8 cellular contexts compared by ENCODE assay signal in the genomic region with DNA sequence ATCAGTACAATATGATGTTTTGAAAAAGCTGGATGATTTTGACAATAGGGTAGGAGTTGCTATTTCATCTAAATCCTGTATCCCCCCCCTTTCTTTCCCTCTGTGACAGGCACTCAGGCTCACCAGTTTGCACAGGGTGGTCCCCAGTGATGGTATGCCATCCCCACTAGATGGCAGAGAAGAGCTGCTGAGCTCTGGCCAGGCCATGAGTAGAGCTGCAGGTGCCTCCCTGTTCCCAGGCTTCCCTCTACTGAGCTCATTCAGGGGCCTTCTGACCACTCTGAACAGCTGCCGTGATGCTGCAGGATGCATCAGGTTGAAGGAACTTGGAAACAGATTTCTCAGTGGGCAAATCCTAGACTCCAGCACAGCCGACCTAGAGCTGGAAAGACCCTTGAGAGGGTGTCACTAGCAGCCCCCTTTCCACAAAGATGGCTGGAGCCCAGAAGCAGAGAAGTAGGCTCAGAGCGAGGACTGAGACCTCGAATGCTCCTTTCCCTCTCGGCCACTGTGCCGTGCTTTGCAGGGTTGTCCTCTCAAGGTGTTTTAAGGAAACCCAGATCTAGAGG. TPM values are rescaled to one million over a fixed set of nuclear protein-coding genes. Genes with fewer than 3 reads are reported as not detected.
DNase-seq lines count a peak whose midpoint lies in the region; ATAC-seq and TF ChIP-seq lines count a peak whose summit lies in the region.

No MANE protein-coding gene starts in this region.

- H3K4me3 Mint-ChIP-seq in activated naive CD8-positive, alpha-beta T cell treated with anti-CD3 and anti-CD28 coated beads for 36 hours = no peak overlapping the region

- H3K27me3 Mint-ChIP-seq in activated naive CD8-positive, alpha-beta T cell treated with anti-CD3 and anti-CD28 coated beads for 36 hours = no peaks in the 10 kb centered on the region

- peaks cover 15% of the 10 kb centered on the region for H3K36me3 Mint-ChIP-seq in activated naive CD8-positive, alpha-beta T cell treated with anti-CD3 and anti-CD28 coated beads for 36 hours

- peaks cover 0 to 19% (median 13%) of the 10 kb centered on the region in 9 donors for H3K36me3 ChIP-seq in heart left ventricle

- no peaks in the 10 kb centered on the region for H3K27me3 ChIP-seq in heart left ventricle

- ATAC-seq in GM21717 (IDR thresholded peaks at IDR 0.05; ENCODE audit: unreplicated experiment) (peak; percentile 72), heart left ventricle (peak; percentile 77 to 89 (median 89)), HG02840 (IDR thresholded peaks at IDR 0.05; ENCODE audit: low FRiP score, unreplicated experiment) (no peak)

- peak; percentile 58 to 84 (median 74) for TF ChIP-seq CTCF in heart left ventricle (IDR thresholded peaks at IDR 0.05)

- no peak overlapping the region for H3K4me3 ChIP-seq in heart left ventricle

- TF ChIP-seq POLR2A in heart left ventricle (IDR thresholded peaks at IDR 0.05) = no peak

- no peaks in the 10 kb centered on the region for H3K4me1 Mint-ChIP-seq in activated naive CD8-positive, alpha-beta T cell treated with anti-CD3 and anti-CD28 coated beads for 36 hours

- no peaks in the 10 kb centered on the region for H3K9me3 Mint-ChIP-seq in activated naive CD8-positive, alpha-beta T cell treated with anti-CD3 and anti-CD28 coated beads for 36 hours

- H3K9me3 ChIP-seq in heart left ventricle = no peaks in the 10 kb centered on the region

- H3K27ac Mint-ChIP-seq in activated naive CD8-positive, alpha-beta T cell treated with anti-CD3 and anti-CD28 coated beads for 36 hours = no peak overlapping the region

- WGBS in heart left ventricle, 4 donors = 47 to 70% (median 58%) methylated on average over 6 of the region's 6 CpGs

- peaks cover 0 to 19% (median 4%) of the 10 kb centered on the region in 12 donors for H3K4me1 ChIP-seq in heart left ventricle

- intact Hi-C loops in heart left ventricle (cut with DNase I) = loop anchor here in 6 of 10 donors (5.0 to 10.0 kb wide), 5 partner anchors 91 to 551 kb away; no protein-coding TSS in a partner anchor

- DNase-seq in EH (ENCODE audit: low read depth) = peak; percentile 77
- peak; percentile 58 for DNase-seq in LoVo (ENCODE audit: low spot score)
- peak; percentile 75 for DNase-seq in RPMI8226
- DNase-seq in activated naive CD8-positive, alpha-beta T cell treated with anti-CD3 and anti-CD28 coated beads for 36 hours = peak; percentile 57
- DNase-seq in heart left ventricle = peak in 4 of 5 donors; percentile 50 to 64 (median 62)
- peak; percentile 35 for DNase-seq in pulmonary artery endothelial cell (ENCODE audit: low read depth, low spot score)

- peak overlapping the region in 1 of 12 donors; percentile 7 for H3K27ac ChIP-seq in heart left ventricle

RNA-seq across cellular contexts. Expression of a gene that starts 45.1 kb away (rescaled TPM):
- total RNA-seq in activated naive CD8-positive, alpha-beta T cell treated with anti-CD3 and anti-CD28 coated beads for 36 hours = under 1 TPM; 0.24 to 0.39 TPM
- total RNA-seq in heart left ventricle (under 1 TPM in 4 of 9 donors, not detected in 5; 0.09 to 0.20 (median 0.14) TPM), pulmonary artery endothelial cell (under 0.01 TPM in 1 of 2 replicates, not detected in the other)
- polyA plus RNA-seq in heart left ventricle = under 1 TPM; 0.07 to 0.11 TPM

RNA-seq across cellular contexts. Expression of a gene that starts 56.4 kb away (rescaled TPM):
- total RNA-seq in activated naive CD8-positive, alpha-beta T cell treated with anti-CD3 and anti-CD28 coated beads for 36 hours = 10 to 100 TPM; 48.2 to 51.1 TPM
- total RNA-seq in heart left ventricle (10 to 100 TPM; 13.0 to 26.7 (median 20.6) TPM), pulmonary artery endothelial cell (20.0 and 29.6 TPM in 2 replicates)
- 10 to 100 TPM; 10.8 to 42.3 TPM for polyA plus RNA-seq in heart left ventricle

RNA-seq across cellular contexts. Expression of a gene that starts 56.6 kb away (rescaled TPM):
- 10 to 100 TPM; 14.9 to 15.6 TPM for total RNA-seq in activated naive CD8-positive, alpha-beta T cell treated with anti-CD3 and anti-CD28 coated beads for 36 hours
- 10 to 100 TPM; 13.1 to 34.2 (median 16.6) TPM for total RNA-seq in heart left ventricle
- 10 to 100 TPM in 1 of 2 donors, 1 to 10 TPM in 1; 7.2 to 25.2 TPM for polyA plus RNA-seq in heart left ventricle
- total RNA-seq in pulmonary artery endothelial cell = 22.0 and 26.7 TPM in 2 replicates
